ENCODE assay signal across 8 cellular contexts in genomic region chr4:9690608-9691185, GRCh38.
DNase-seq lines count a peak whose midpoint lies in the region; ATAC-seq, FAIRE-seq and TF ChIP-seq lines count a peak whose summit lies in the region.
"Not testable (repeated sequence)": the region's sequence is repeated elsewhere in the genome, so short reads cannot be mapped to it uniquely, and the experiment has no call there.

No MANE protein-coding gene starts in this region.

- H2BK120ac ChIP-seq in neuronal stem cell (ENCODE audit: low read depth, low read length), result not testable (repeated sequence)

- not testable (repeated sequence) for H3K4me3 ChIP-seq in KMS-11 (IDR thresholded peaks at IDR 0.05; ENCODE audit: insufficient read depth, low read depth, low read length)
- H3K4me3 ChIP-seq in esophagus squamous epithelium (peak overlapping the region; percentile 43 to 63 (median 60)), HepG2 (replicated peaks in 1 of 3; ENCODE audit: insufficient read depth in 1 of 3, low read depth in 2 of 3, low read length in 3 of 3) (peak overlapping the region; percentile 62 to 77 (median 71)), neuronal stem cell (ENCODE audit: low read length in 2 of 2) (peak overlapping the region; percentile 45 to 86), stomach (peak overlapping the region; percentile 53 to 67 (median 58))

- not testable (repeated sequence) for H4K91ac ChIP-seq in neuronal stem cell (ENCODE audit: low read depth, low read length, poor library complexity)

- H3K79me1 ChIP-seq in neuronal stem cell (ENCODE audit: low read depth, low read length), result not testable (repeated sequence)

- not testable (repeated sequence) for H3K79me2 ChIP-seq in KMS-11 (ENCODE audit: insufficient read depth, low read depth); HepG2 (ENCODE audit: insufficient read depth, low read length)

- ATAC-seq in HepG2, result not testable (repeated sequence)

- H3K27me3 ChIP-seq in KMS-11 (ENCODE audit: insufficient read depth, low read depth); esophagus squamous epithelium; HepG2 (ENCODE audit: control insufficient read depth in 1 of 2, insufficient read depth in 2 of 2, low read length in 2 of 2); neuronal stem cell (ENCODE audit: control insufficient read depth in 3 of 3, insufficient read depth in 3 of 3, low read depth in 1 of 3, low read length in 3 of 3); stomach: not testable (repeated sequence)

- BruUV-seq in HepG2 (replicated peaks; lab: Mats Ljungman, UMichigan), result TSS peak; percentile 44

- H3K23ac ChIP-seq in neuronal stem cell (ENCODE audit: low read depth, low read length, poor library complexity), result not testable (repeated sequence)

- not testable (repeated sequence) for H3K9ac ChIP-seq in KMS-11; neuronal stem cell (ENCODE audit: low read depth, low read length, poor library complexity)
- H3K9ac ChIP-seq in HepG2 (ENCODE audit: insufficient read depth, low read depth, low read length), result peak overlapping the region; percentile 64; the same call in 1 of the 2 replicates

- H3K4me1 ChIP-seq in KMS-11 (ENCODE audit: low read depth, poor library complexity, severe bottlenecking); neuronal stem cell (ENCODE audit: control insufficient read depth in 2 of 2, insufficient read depth in 1 of 2, low read depth in 1 of 2, low read length in 2 of 2): not testable (repeated sequence)
- peaks cover 0 to 13% (median 0%) of the 10 kb centered on the region in 3 donors for H3K4me1 ChIP-seq in esophagus squamous epithelium
- H3K4me1 ChIP-seq in HepG2 (ENCODE audit: insufficient read depth, low read length), result peaks cover 11% of the 10 kb centered on the region; the same call in 1 of the 2 replicates
- peaks cover 0 to 11% (median 6%) of the 10 kb centered on the region in 4 donors for H3K4me1 ChIP-seq in stomach

- TF ChIP-seq RAD21 in HepG2 (CRISPR knock-in tag; IDR thresholded peaks at IDR 0.05), result not testable (repeated sequence)

- not testable (repeated sequence) for H3K36me3 ChIP-seq in KMS-11 (ENCODE audit: insufficient read depth); esophagus squamous epithelium; HepG2 (replicated peaks in 1 of 2; ENCODE audit: control insufficient read depth in 1 of 2, insufficient read depth in 2 of 2, low read length in 2 of 2); neuronal stem cell (replicated peaks in 1 of 2; ENCODE audit: control insufficient read depth in 2 of 2, insufficient read depth in 2 of 2, low read length in 2 of 2); stomach

- FAIRE-seq in HepG2 (lab: Jason Lieb, UNC), result not testable (repeated sequence)

- not testable (repeated sequence) for TF ChIP-seq POLR2A in esophagus squamous epithelium (IDR thresholded peaks at IDR 0.05); HepG2 (IDR thresholded peaks at IDR 0.05; ENCODE audit: insufficient read depth in 1 of 2, low read depth in 2 of 2, low read length in 2 of 2); stomach (IDR thresholded peaks at IDR 0.05)

- not testable (repeated sequence) for H3K36me3 Mint-ChIP-seq in CD14-positive monocyte; activated CD4-positive, alpha-beta memory T cell treated with anti-CD3 and anti-CD28 coated beads for 36 hours; brain

- H3K9me3 Mint-ChIP-seq in CD14-positive monocyte; activated CD4-positive, alpha-beta memory T cell treated with anti-CD3 and anti-CD28 coated beads for 36 hours; brain: not testable (repeated sequence)

- DNase-seq in CD14-positive monocyte (ENCODE audit: low spot score); activated CD4-positive, alpha-beta memory T cell treated with anti-CD3 and anti-CD28 coated beads for 36 hours; esophagus squamous epithelium (lab: John Stamatoyannopoulos, UW); HepG2 (ENCODE audit: low spot score); neuronal stem cell (ENCODE audit: low spot score); stomach: not testable (repeated sequence)

- not testable (repeated sequence) for H2AK5ac ChIP-seq in neuronal stem cell (ENCODE audit: low read depth, low read length)

- TF ChIP-seq CTCF in CD14-positive monocyte (IDR thresholded peaks at IDR 0.05); KMS-11 (conservative IDR thresholded peaks at IDR 0.05; ENCODE audit: low read depth, low read length); brain (conservative IDR thresholded peaks at IDR 0.05); esophagus squamous epithelium (IDR thresholded peaks at IDR 0.05); HepG2 (CRISPR knock-in tag; IDR thresholded peaks at IDR 0.05); stomach (IDR thresholded peaks at IDR 0.05): not testable (repeated sequence)

- H3K4me1 Mint-ChIP-seq in CD14-positive monocyte, result peaks cover 11% of the 10 kb centered on the region
- H3K4me1 Mint-ChIP-seq in activated CD4-positive, alpha-beta memory T cell treated with anti-CD3 and anti-CD28 coated beads for 36 hours (ENCODE audit: low read depth), result peaks cover 21% of the 10 kb centered on the region
- peaks cover 31% of the 10 kb centered on the region for H3K4me1 Mint-ChIP-seq in brain

- not testable (repeated sequence) for H2BK12ac ChIP-seq in neuronal stem cell (ENCODE audit: low read length)

- WGBS in esophagus squamous epithelium, 2 donors, result 9 to 30% methylated on average over 6 of the region's 6 CpGs
- 3% methylated on average over 6 of the region's 6 CpGs for WGBS in HepG2 (ENCODE audit: low lambda C conversion rate)
- WGBS in neuronal stem cell (ENCODE audit: extremely low coverage in 2 of 2, insufficient read length in 2 of 2, insufficient replicate concordance in 1 of 2), 2 donors, result no CpG with 5 or more reads among the region's 6 CpGs
- WGBS in stomach, 5 donors, result 12 to 31% (median 21%) methylated on average over 6 of the region's 6 CpGs

- CTCF ChIA-PET in activated CD4-positive, alpha-beta memory T cell treated with anti-CD3 and anti-CD28 coated beads for 36 hours (lab: Charles Lee), result interaction anchor here (0.9 to 3.1 kb wide), 6 partner anchors 14 to 771 kb away, joined by 3 to 19 read pairs (median 9); no protein-coding TSS in a partner anchor
- CTCF ChIA-PET in HepG2 (lab: Yijun Ruan, JAX; ENCODE audit: low intra/inter-chr PET ratio, low total read pairs), result not testable (repeated sequence)

- H4K8ac ChIP-seq in neuronal stem cell (ENCODE audit: low read depth, low read length), result not testable (repeated sequence)

- peaks cover 9 to 23% (median 16%) of the 10 kb centered on the region in 3 donors for H3K27me3 Mint-ChIP-seq in CD14-positive monocyte (ENCODE audit: low read depth in 3 of 3)
- H3K27me3 Mint-ChIP-seq in activated CD4-positive, alpha-beta memory T cell treated with anti-CD3 and anti-CD28 coated beads for 36 hours; brain: not testable (repeated sequence)

- H2AFZ ChIP-seq in KMS-11 (ENCODE audit: low read depth) (peak overlapping the region; percentile 59), neuronal stem cell (ENCODE audit: low read length) (peak overlapping the region; percentile 93)
- not testable (repeated sequence) for H2AFZ ChIP-seq in HepG2 (ENCODE audit: low read length)

- H3K27ac ChIP-seq in KMS-11; neuronal stem cell (replicated peaks; ENCODE audit: low read length): not testable (repeated sequence)
- H3K27ac ChIP-seq in esophagus squamous epithelium (peak overlapping the region; percentile 75 to 87 (median 81)), HepG2 (ENCODE audit: extremely low read length, insufficient read depth, low read length) (peak overlapping the region; percentile 21), stomach (peak overlapping the region; percentile 73 to 87 (median 83))

- not testable (repeated sequence) for H4K20me1 ChIP-seq in KMS-11 (ENCODE audit: insufficient read depth); HepG2 (ENCODE audit: insufficient read depth, low read length)

- H3K9me3 ChIP-seq in esophagus squamous epithelium; HepG2 (ENCODE audit: low read length); neuronal stem cell (replicated peaks in 1 of 2; ENCODE audit: control insufficient read depth in 2 of 2, insufficient read depth in 1 of 2, low read depth in 1 of 2, low read length in 2 of 2); stomach: not testable (repeated sequence)

- H3K27ac Mint-ChIP-seq in CD14-positive monocyte, result peak overlapping the region in 3 of 7 donors; percentile 10 to 94 (median 83)
- H3K27ac Mint-ChIP-seq in activated CD4-positive, alpha-beta memory T cell treated with anti-CD3 and anti-CD28 coated beads for 36 hours, result not testable (repeated sequence)
- peak overlapping the region; percentile 9 to 93 (median 78) for H3K27ac Mint-ChIP-seq in brain

- in situ Hi-C loops in HepG2 (cut with HindIII; ENCODE audit: extremely low pct_ligation_motif_present, low pct_unique_long_range_greater_than_20kb), result not testable (repeated sequence)

- H3K4me2 ChIP-seq in KMS-11, result peak overlapping the region; percentile 29; the same call in 1 of the 2 replicates
- peak overlapping the region; percentile 93 for H3K4me2 ChIP-seq in HepG2 (ENCODE audit: low read depth, low read length)
- H3K4me2 ChIP-seq in neuronal stem cell (ENCODE audit: insufficient read depth, low read length, poor library complexity, severe bottlenecking), result peak overlapping the region; percentile 58

- peak overlapping the region; percentile 83 to 91 for H3K4me3 Mint-ChIP-seq in CD14-positive monocyte
- H3K4me3 Mint-ChIP-seq in activated CD4-positive, alpha-beta memory T cell treated with anti-CD3 and anti-CD28 coated beads for 36 hours, result peak overlapping the region; percentile 80
- H3K4me3 Mint-ChIP-seq in brain, result peak overlapping the region; percentile 76 to 86 (median 82)

- not testable (repeated sequence) for H3K14ac ChIP-seq in neuronal stem cell (ENCODE audit: low read length)

- H3K4ac ChIP-seq in neuronal stem cell (ENCODE audit: low read length), result not testable (repeated sequence)

- not testable (repeated sequence) for H2BK5ac ChIP-seq in neuronal stem cell (ENCODE audit: low read length)

- intact Hi-C loops in CD14-positive monocyte (cut with micrococcal nuclease); esophagus squamous epithelium (cut with DNase I); HepG2 (cut with micrococcal nuclease; ENCODE audit: unreplicated experiment): not testable (repeated sequence)
- intact Hi-C loops in activated CD4-positive, alpha-beta memory T cell treated with anti-CD3 and anti-CD28 coated beads for 36 hours (cut with micrococcal nuclease), result loop anchor here (1.0 kb wide), 3 partner anchors 329 to 537 kb away; partner anchors contain the start of gene WDR1
- intact Hi-C loops in stomach (cut with DNase I; ENCODE audit: low total_unique reads), result loop anchor here (10.0 kb wide), 1 partner anchor 334 kb away; the partner anchor contains the start of gene SLC2A9

- peak overlapping the region; percentile 48 for H3K18ac ChIP-seq in neuronal stem cell (ENCODE audit: low read length)

- not testable (repeated sequence) for H2BK15ac ChIP-seq in neuronal stem cell (ENCODE audit: low read length)

- POLR2A ChIA-PET in activated CD4-positive, alpha-beta memory T cell treated with anti-CD3 and anti-CD28 coated beads for 36 hours (lab: Charles Lee), result not testable (repeated sequence)
- POLR2A ChIA-PET in HepG2 (lab: Yijun Ruan, JAX), result interaction anchor here (1.3 to 1.4 kb wide), 2 partner anchors 431 to 538 kb away, joined by 4 to 5 read pairs; no protein-coding TSS in a partner anchor

- not testable (repeated sequence) for TF ChIP-seq EP300 in HepG2 (IDR thresholded peaks at IDR 0.05; ENCODE audit: low read depth in 2 of 2, low read length in 2 of 2); HepG2 (CRISPR knock-in tag; IDR thresholded peaks at IDR 0.05; ENCODE audit: borderline replicate concordance); stomach (IDR thresholded peaks at IDR 0.05)

Comparison
In these comparisons a context has a peak if more than half of its experiments do, and no peak if none do; other contexts are left out.
1. H3K4me2 ChIP-seq: peak in every context shown above with its lines; median percentile 93 in HepG2; 58 in neuronal stem cell; 29 in KMS-11.